Comparison of ENCODE assay signal across 8 cellular contexts in genomic region chr9:35079426-35080341, GRCh38. TPM values are rescaled to one million over a fixed set of nuclear protein-coding genes. Genes with fewer than 3 reads are reported as not detected.
DNase-seq lines count a peak whose midpoint lies in the region; ATAC-seq, FAIRE-seq and TF ChIP-seq lines count a peak whose summit lies in the region.

TSS of gene FANCG (minus strand) at chr9:35079942. CDS start at chr9:35079524, 418 bp downstream.

- H3K9me3 ChIP-seq in BLaER1 (no peaks in the 10 kb centered on the region), HepG2 (ENCODE audit: low read length) (no peaks in the 10 kb centered on the region)

- H3K36me3 ChIP-seq in BLaER1 (peaks cover 30% of the 10 kb centered on the region), HepG2 (replicated peaks in 1 of 2; ENCODE audit: control insufficient read depth in 1 of 2, insufficient read depth in 2 of 2, low read length in 2 of 2) (peaks cover 4 to 21% of the 10 kb centered on the region in 2 experiments; a peak in 4 of 5 replicates)

- H3K27ac ChIP-seq in BLaER1, result peak within 1 kb of the TSS; percentile 86
- peak within 1 kb of the TSS; percentile 76 for H3K27ac ChIP-seq in HepG2 (ENCODE audit: extremely low read length, insufficient read depth, low read length)

- 0% methylated on average over 25 of the region's 67 CpGs for WGBS in HepG2 (ENCODE audit: low lambda C conversion rate)

- peak in 1 of 2 experiments; percentile 47; a peak in 1 of 4 replicates for TF ChIP-seq POLR2A in HepG2 (IDR thresholded peaks at IDR 0.05; ENCODE audit: insufficient read depth in 1 of 2, low read depth in 2 of 2, low read length in 2 of 2)

- H3K27me3 ChIP-seq in BLaER1 (no peaks in the 10 kb centered on the region), HepG2 (ENCODE audit: control insufficient read depth in 1 of 2, insufficient read depth in 2 of 2, low read length in 2 of 2) (no peaks in the 10 kb centered on the region; a peak in 1 of 5 replicates)

- H3K9ac ChIP-seq in BLaER1, result peak within 1 kb of the TSS; percentile 85
- H3K9ac ChIP-seq in HepG2 (ENCODE audit: insufficient read depth, low read depth, low read length), result peak within 1 kb of the TSS; percentile 75

- TF ChIP-seq CTCF in HepG2 (CRISPR knock-in tag; IDR thresholded peaks at IDR 0.05), result peak; percentile 44

- intact Hi-C loops in HepG2 (cut with micrococcal nuclease; ENCODE audit: unreplicated experiment), result no loop called here

- BruUV-seq in HepG2 (replicated peaks; lab: Mats Ljungman, UMichigan), result no TSS peak

- H3K79me2 ChIP-seq in HepG2 (ENCODE audit: insufficient read depth, low read length), result peaks cover 26% of the 10 kb centered on the region

- TF ChIP-seq RAD21 in HepG2 (CRISPR knock-in tag; IDR thresholded peaks at IDR 0.05), result 0 out of 2 replicates have a peak, but pooled peaks have one; percentile 30

- no peak for TF ChIP-seq EP300 in HepG2 (IDR thresholded peaks at IDR 0.05; ENCODE audit: low read depth in 2 of 2, low read length in 2 of 2)
- no peak for TF ChIP-seq EP300 in HepG2 (CRISPR knock-in tag; IDR thresholded peaks at IDR 0.05; ENCODE audit: borderline replicate concordance)

- H3K4me1 ChIP-seq in BLaER1 (peaks cover 26% of the 10 kb centered on the region), HepG2 (ENCODE audit: insufficient read depth, low read length) (peaks cover 23% of the 10 kb centered on the region)

- ATAC-seq in HG03460 (IDR thresholded peaks at IDR 0.05; ENCODE audit: unreplicated experiment), result peak; percentile 91
- peak; percentile 95 for ATAC-seq in HepG2

- in situ Hi-C loops in HepG2 (cut with HindIII; ENCODE audit: extremely low pct_ligation_motif_present, low pct_unique_long_range_greater_than_20kb), result no loop called here

- peak within 1 kb of the TSS; percentile 55 for H2AFZ ChIP-seq in HepG2 (ENCODE audit: low read length)

- 0 out of 2 replicates have a peak, but pooled peaks cover 11% of the 10 kb centered on the region for H4K20me1 ChIP-seq in BLaER1
- H4K20me1 ChIP-seq in HepG2 (ENCODE audit: insufficient read depth, low read length), result no peaks in the 10 kb centered on the region

- CTCF ChIA-PET in HepG2 (lab: Yijun Ruan, JAX; ENCODE audit: low intra/inter-chr PET ratio, low total read pairs), result no interaction called here

- POLR2A ChIA-PET in HepG2 (lab: Yijun Ruan, JAX), result interaction anchor here (0.8 to 2.5 kb wide), 13 partner anchors 7 to 403 kb away, joined by 3 to 23 read pairs (median 6); partner anchors contain the start of genes ATOSB, PIGO, STOML2 and UNC13B

- DNase-seq in GM19240 (ENCODE audit: insufficient read length, low spot score) (peak; percentile 71), NCI-H526 treated with DMSO at 0.1 percent for 48 hours (lab: John Stamatoyannopoulos, UW) (peak; percentile 90), dermis microvascular lymphatic vessel endothelial cell (ENCODE audit: low read depth in 2 of 2) (peak; percentile 81 to 93), HepG2 (ENCODE audit: low spot score) (peak; percentile 86)
- DNase-seq in activated CD4-positive, alpha-beta T cell treated with anti-CD3 and anti-CD28 coated beads, Interleukin-2, amount 50 U/mL, for 24 hours (ENCODE audit: low read depth in 1 of 2, low spot score in 1 of 2), result peak; percentile 56 to 82
- peak; percentile 83 for DNase-seq in stimulated activated CD4-positive, alpha-beta T cell treated with anti-CD3 and anti-CD28 coated beads, Interleukin-4, amount 100 ng/mL, for 1 hour

- H3K4me3 ChIP-seq in BLaER1 (peak within 1 kb of the TSS; percentile 82), HepG2 (replicated peaks in 1 of 3; ENCODE audit: insufficient read depth in 1 of 3, low read depth in 2 of 3, low read length in 3 of 3) (peak within 1 kb of the TSS; percentile 78 to 79 (median 78))

- FAIRE-seq in HepG2 (lab: Jason Lieb, UNC), result peak; percentile 90

- H3K4me2 ChIP-seq in BLaER1, result peak within 1 kb of the TSS; percentile 94
- peak within 1 kb of the TSS; percentile 97 for H3K4me2 ChIP-seq in HepG2 (ENCODE audit: low read depth, low read length)

TF ChIP-seq in HepG2, 621 proteins besides CTCF, POLR2A, EP300 and RAD21 (continues in another document):
- peak; percentile 46; the same call in 1 of the 2 replicates for TF ChIP-seq KDM5B (CRISPR knock-in tag; IDR thresholded peaks at IDR 0.05; ENCODE audit: borderline replicate concordance)
- no peak for TF ChIP-seq PRPF4 (IDR thresholded peaks at IDR 0.05; ENCODE audit: low read depth, low read length, poor library complexity, severe bottlenecking)
- peak; percentile 92 for TF ChIP-seq IKZF4 (CRISPR knock-in tag; IDR thresholded peaks at IDR 0.05; ENCODE audit: borderline replicate concordance, low read depth, not compliant biosample characterization)
- TF ChIP-seq ZBTB10 (CRISPR knock-in tag; IDR thresholded peaks at IDR 0.05; ENCODE audit: borderline replicate concordance), result no peak
- no peak for TF ChIP-seq ZNF383 (CRISPR knock-in tag; IDR thresholded peaks at IDR 0.05; ENCODE audit: borderline replicate concordance)
- TF ChIP-seq ZNF275 (CRISPR knock-in tag; IDR thresholded peaks at IDR 0.05; ENCODE audit: borderline replicate concordance), result no peak; the same call in 1 of the 2 replicates
- TF ChIP-seq ELK4 (CRISPR knock-in tag; IDR thresholded peaks at IDR 0.05; ENCODE audit: borderline replicate concordance), result no peak

RNA-seq across cellular contexts. Expression of gene FANCG, which starts in this region (rescaled TPM):
- total RNA-seq in dermis microvascular lymphatic vessel endothelial cell, result 13.9 and 19.3 TPM in 2 replicates
- 43.3 and 45.1 TPM in 2 replicates for total RNA-seq in HepG2 (2016; rRNA removed; fragmentation: Illumina TruSeq; extraction: Trizol)
- 22.3 and 24.9 TPM in 2 replicates for total RNA-seq in HepG2 (2016; cell fraction: cytosol; rRNA removed; fragmentation: Illumina TruSeq; extraction: Trizol; ENCODE audit: low read depth)
- total RNA-seq in HepG2 (2016; cell fraction: insoluble cytoplasmic fraction; rRNA removed; fragmentation: Illumina TruSeq; extraction: Trizol), result 38.9 and 46.7 TPM in 2 replicates
- total RNA-seq in HepG2 (2016; cell fraction: membrane; rRNA removed; fragmentation: Illumina TruSeq; extraction: Trizol), result 30.7 and 36.4 TPM in 2 replicates
- total RNA-seq in HepG2 (2016; cell fraction: nucleus; rRNA removed; fragmentation: Illumina TruSeq; extraction: Trizol), result 49.6 and 53.6 TPM in 2 replicates
- polyA plus RNA-seq in HepG2 (2011; rRNA removed), result 10.8 and 14.4 TPM in 2 replicates
- polyA plus RNA-seq in HepG2 (2011; cell fraction: cytosol; rRNA removed), result 4.4 and 6.9 TPM in 2 replicates
- 51.4 and 75.5 TPM in 2 replicates for polyA plus RNA-seq in HepG2 (2011; cell fraction: nucleus; rRNA removed)
- polyA plus RNA-seq in HepG2 (2012), result 7.3 and 17.1 TPM in 2 replicates
- polyA plus RNA-seq in HepG2 (2016; cell fraction: cytosol; fragmentation: Illumina TruSeq; extraction: Trizol; ENCODE audit: low read depth), result 11.9 and 12.4 TPM in 2 replicates
- 28.3 and 28.9 TPM in 2 replicates for polyA plus RNA-seq in HepG2 (2016; cell fraction: insoluble cytoplasmic fraction; fragmentation: Illumina TruSeq; extraction: Trizol; ENCODE audit: low read depth)
- polyA plus RNA-seq in HepG2 (2016; cell fraction: membrane; fragmentation: Illumina TruSeq; extraction: Trizol; ENCODE audit: low read depth), result 21.2 and 24.3 TPM in 2 replicates
- 96.3 and 105 TPM in 2 replicates for polyA plus RNA-seq in HepG2 (2016; cell fraction: nucleus; fragmentation: Illumina TruSeq; extraction: Trizol; ENCODE audit: insufficient read depth, low read depth)
- polyA minus RNA-seq in HepG2 (2011; rRNA and poly(A)+ RNA removed; ENCODE audit: low replicate concordance), result 22.2 and 87.0 TPM in 2 replicates
- 4.6 and 5.9 TPM in 2 replicates for polyA minus RNA-seq in HepG2 (2011; cell fraction: cytosol; rRNA and poly(A)+ RNA removed)
- 32.1 and 37.9 TPM in 2 replicates for polyA minus RNA-seq in HepG2 (2011; cell fraction: nucleus; rRNA and poly(A)+ RNA removed)

Comparison
In these comparisons a context has a peak if more than half of its experiments do, and no peak if none do; other contexts are left out.
1. Peak in every context shown above with its lines: DNase-seq, ATAC-seq, H3K4me3 ChIP-seq and H3K27ac ChIP-seq.